8 cellular contexts compared by ENCODE assay signal in genomic region chr17:82592289-82592683, GRCh38. TPM values are rescaled to one million over a fixed set of nuclear protein-coding genes. Genes with fewer than 3 reads are reported as not detected.
DNase-seq lines count a peak whose midpoint lies in the region; FAIRE-seq and TF ChIP-seq lines count a peak whose summit lies in the region.

No MANE protein-coding gene starts in this region.

- no peak overlapping the region for H3K56ac ChIP-seq in H9 (ENCODE audit: insufficient read length, low read depth, low read length)

- H3K36me3 ChIP-seq in left ventricle myocardium inferior (peaks cover 36% of the 10 kb centered on the region), smooth muscle cell (ENCODE audit: low read depth) (no peaks in the 10 kb centered on the region)

- H4K5ac ChIP-seq in H9 (ENCODE audit: insufficient read length, low read depth, low read length) = no peak overlapping the region

- no peak overlapping the region for H3K27ac ChIP-seq in H9 (ENCODE audit: insufficient read length, low read depth, low read length)
- peak overlapping the region; percentile 92 for H3K27ac ChIP-seq in left ventricle myocardium inferior (replicated peaks)
- H3K27ac ChIP-seq in smooth muscle cell (ENCODE audit: low read depth) = peak overlapping the region; percentile 80

- H3K9me3 Mint-ChIP-seq in H9 = no peaks in the 10 kb centered on the region
- no peaks in the 10 kb centered on the region for H3K9me3 Mint-ChIP-seq in activated CD4-positive, alpha-beta memory T cell treated with anti-CD3 and anti-CD28 coated beads for 36 hours

- peak overlapping the region; percentile 76 for H3K4me3 ChIP-seq in left ventricle myocardium inferior
- H3K4me3 ChIP-seq in smooth muscle cell = peak overlapping the region; percentile 53

- H2AFZ ChIP-seq in H9 (ENCODE audit: low read length) = no peak overlapping the region
- no peak overlapping the region for H2AFZ ChIP-seq in smooth muscle cell (ENCODE audit: low read depth)

- no peak overlapping the region for H3K18ac ChIP-seq in H9 (ENCODE audit: insufficient read length, low read depth, low read length)

- peaks cover 22% of the 10 kb centered on the region for H3F3A ChIP-seq in smooth muscle cell (ENCODE audit: low read depth)

- no peaks in the 10 kb centered on the region for H3K9me3 ChIP-seq in H9 (ENCODE audit: control insufficient read depth, low read depth, low read length)
- no peaks in the 10 kb centered on the region for H3K9me3 ChIP-seq in left ventricle myocardium inferior (replicated peaks)
- no peaks in the 10 kb centered on the region for H3K9me3 ChIP-seq in smooth muscle cell (replicated peaks; ENCODE audit: low read depth)

- no peak overlapping the region for H2AK5ac ChIP-seq in H9 (ENCODE audit: insufficient read length, low read length)

- peak overlapping the region in 1 of 2 experiments; percentile 33; a peak in 1 of 5 replicates for H3K4me3 Mint-ChIP-seq in H9
- no peak overlapping the region for H3K4me3 Mint-ChIP-seq in activated CD4-positive, alpha-beta memory T cell treated with anti-CD3 and anti-CD28 coated beads for 36 hours

- no peak for FAIRE-seq in HTR-8/SVneo (lab: Jason Lieb, UNC)

- no CpG with 5 or more reads among the region's 8 CpGs for WGBS in H9 (ENCODE audit: extremely low coverage, insufficient read length, low lambda C conversion rate)
- WGBS in smooth muscle cell (ENCODE audit: low lambda C conversion rate) = 65% methylated on average over 8 of the region's 8 CpGs

- CTCF ChIA-PET in activated CD4-positive, alpha-beta memory T cell treated with anti-CD3 and anti-CD28 coated beads for 36 hours (lab: Charles Lee) = no interaction called here

- no peak overlapping the region for H3K23ac ChIP-seq in H9 (ENCODE audit: insufficient read length, low read depth, low read length)

- H3K4me1 Mint-ChIP-seq in H9 = peaks cover 4 to 10% of the 10 kb centered on the region in 2 experiments; a peak in 3 of 4 replicates
- H3K4me1 Mint-ChIP-seq in activated CD4-positive, alpha-beta memory T cell treated with anti-CD3 and anti-CD28 coated beads for 36 hours (ENCODE audit: low read depth) = peaks cover 28% of the 10 kb centered on the region

- intact Hi-C loops in activated CD4-positive, alpha-beta memory T cell treated with anti-CD3 and anti-CD28 coated beads for 36 hours (cut with micrococcal nuclease) = no loop called here
- intact Hi-C loops in left ventricle myocardium inferior (cut with micrococcal nuclease) = no loop called here

- H3K4me1 ChIP-seq in H9 (ENCODE audit: insufficient read depth, low read length) (no peaks in the 10 kb centered on the region), left ventricle myocardium inferior (peaks cover 53% of the 10 kb centered on the region), smooth muscle cell (ENCODE audit: low read depth) (peaks cover 7% of the 10 kb centered on the region)

- H3K23me2 ChIP-seq in H9 (ENCODE audit: insufficient read length, low read depth, low read length, poor library complexity, severe bottlenecking) = no peaks in the 10 kb centered on the region

- H4K91ac ChIP-seq in H9 (ENCODE audit: insufficient read length, low read depth, low read length) = no peak overlapping the region

- H3K79me1 ChIP-seq in H9 (ENCODE audit: insufficient read depth, low read depth, low read length, poor library complexity, severe bottlenecking) = peaks cover 2% of the 10 kb centered on the region

- peaks cover 28 to 67% (median 58%) of the 10 kb centered on the region in 3 experiments; a peak in 6 of 7 replicates for H3K36me3 Mint-ChIP-seq in H9 (ENCODE audit: insufficient read depth in 1 of 3, low read depth in 3 of 3)
- H3K36me3 Mint-ChIP-seq in activated CD4-positive, alpha-beta memory T cell treated with anti-CD3 and anti-CD28 coated beads for 36 hours = peaks cover 15% of the 10 kb centered on the region

- H3K9ac ChIP-seq in H9 (ENCODE audit: extremely low read depth, insufficient read length, low read length) (no peak overlapping the region), smooth muscle cell (ENCODE audit: low read depth) (no peak overlapping the region)

- no peak overlapping the region for H3K4me2 ChIP-seq in H9 (ENCODE audit: insufficient read depth, insufficient read length, low read length)
- peak overlapping the region; percentile 90 for H3K4me2 ChIP-seq in smooth muscle cell

- TF ChIP-seq CTCF in H9 (conservative IDR thresholded peaks at IDR 0.05) (no peak), left ventricle myocardium inferior (IDR thresholded peaks at IDR 0.05; ENCODE audit: borderline replicate concordance) (no peak), smooth muscle cell (IDR thresholded peaks at IDR 0.05; ENCODE audit: borderline replicate concordance, insufficient read depth, poor library complexity, severe bottlenecking) (no peak)

- no peak for DNase-seq in H9
- no peak for DNase-seq in activated CD4-positive, alpha-beta memory T cell treated with anti-CD3 and anti-CD28 coated beads for 36 hours
- DNase-seq in left ventricle myocardium inferior = no peak
- DNase-seq in smooth muscle cell (lab: John Stamatoyannopoulos, UW; ENCODE audit: unreplicated experiment) = no peak
- DNase-seq in UCSD-AML1 (lab: John Stamatoyannopoulos, UW; ENCODE audit: unreplicated experiment) = no peak
- no peak for DNase-seq in HTR-8/SVneo (ENCODE audit: insufficient read length, low spot score)
- no peak for DNase-seq in activated gamma-delta T cell (lab: John Stamatoyannopoulos, UW)
- no peak for DNase-seq in stimulated activated CD4-positive, alpha-beta T cell treated with anti-CD3 and anti-CD28 coated beads, Interleukin-4, amount 100 ng/mL, for 4 hours

- H3K27ac Mint-ChIP-seq in H9 = peak overlapping the region in 2 of 3 experiments; percentile 80 to 95; a peak in 6 of 7 replicates
- H3K27ac Mint-ChIP-seq in activated CD4-positive, alpha-beta memory T cell treated with anti-CD3 and anti-CD28 coated beads for 36 hours = peak overlapping the region; percentile 49

- H3K27me3 Mint-ChIP-seq in H9 (ENCODE audit: low read depth) = no peaks in the 10 kb centered on the region; the same call in 1 of the 2 replicates
- no peaks in the 10 kb centered on the region for H3K27me3 Mint-ChIP-seq in activated CD4-positive, alpha-beta memory T cell treated with anti-CD3 and anti-CD28 coated beads for 36 hours

- no peak overlapping the region for H2BK12ac ChIP-seq in H9 (ENCODE audit: insufficient read length, low read depth, low read length)

- POLR2A ChIA-PET in activated CD4-positive, alpha-beta memory T cell treated with anti-CD3 and anti-CD28 coated beads for 36 hours (lab: Charles Lee) = no interaction called here

- no peak overlapping the region for H3K14ac ChIP-seq in H9 (ENCODE audit: insufficient read depth, low read length)

- H3K4ac ChIP-seq in H9 (ENCODE audit: low read depth, low read length) = no peak overlapping the region

- H4K8ac ChIP-seq in H9 (replicated peaks; ENCODE audit: insufficient read length, low read depth, low read length) = no peak overlapping the region

- no peaks in the 10 kb centered on the region for H4K20me1 ChIP-seq in H9 (ENCODE audit: control insufficient read depth, insufficient read depth, insufficient read length)
- peaks cover 8% of the 10 kb centered on the region for H4K20me1 ChIP-seq in smooth muscle cell (ENCODE audit: low read depth)

- H3K27me3 ChIP-seq in H9 (ENCODE audit: insufficient read depth, low read length) (no peaks in the 10 kb centered on the region), left ventricle myocardium inferior (ENCODE audit: low read depth) (no peaks in the 10 kb centered on the region), smooth muscle cell (ENCODE audit: low read depth) (no peaks in the 10 kb centered on the region)

- H3K79me2 ChIP-seq in H9 (ENCODE audit: insufficient read depth, low read length) (no peaks in the 10 kb centered on the region), smooth muscle cell (ENCODE audit: low read depth) (peaks cover 5% of the 10 kb centered on the region)

- no peak overlapping the region for H2BK120ac ChIP-seq in H9 (ENCODE audit: low read depth, low read length, poor library complexity, severe bottlenecking)

- H2BK15ac ChIP-seq in H9 (ENCODE audit: low read depth, low read length) = no peak overlapping the region

- H3T11ph ChIP-seq in H9 (ENCODE audit: low read length) = no peak overlapping the region

- H2BK20ac ChIP-seq in H9 (ENCODE audit: low read depth, low read length, poor library complexity, severe bottlenecking) = no peak overlapping the region

- no peak overlapping the region for H2BK5ac ChIP-seq in H9 (ENCODE audit: insufficient read length, low read length)

RNA-seq across cellular contexts. Expression of gene WDR45B, which starts 56.0 kb away (rescaled TPM):
- total RNA-seq in H9 (2021) (105 and 110 TPM in 2 replicates), left ventricle myocardium inferior (41.4 TPM), smooth muscle cell (76.7 and 94.6 TPM in 2 replicates)
- total RNA-seq in activated CD4-positive, alpha-beta memory T cell treated with anti-CD3 and anti-CD28 coated beads for 36 hours = 10 to 100 TPM; 42.8 to 43.0 TPM
- 73.0 and 80.5 TPM in 2 replicates for polyA plus RNA-seq in smooth muscle cell
